ENCODE assay signal across 1 cellular context in the genomic region with DNA sequence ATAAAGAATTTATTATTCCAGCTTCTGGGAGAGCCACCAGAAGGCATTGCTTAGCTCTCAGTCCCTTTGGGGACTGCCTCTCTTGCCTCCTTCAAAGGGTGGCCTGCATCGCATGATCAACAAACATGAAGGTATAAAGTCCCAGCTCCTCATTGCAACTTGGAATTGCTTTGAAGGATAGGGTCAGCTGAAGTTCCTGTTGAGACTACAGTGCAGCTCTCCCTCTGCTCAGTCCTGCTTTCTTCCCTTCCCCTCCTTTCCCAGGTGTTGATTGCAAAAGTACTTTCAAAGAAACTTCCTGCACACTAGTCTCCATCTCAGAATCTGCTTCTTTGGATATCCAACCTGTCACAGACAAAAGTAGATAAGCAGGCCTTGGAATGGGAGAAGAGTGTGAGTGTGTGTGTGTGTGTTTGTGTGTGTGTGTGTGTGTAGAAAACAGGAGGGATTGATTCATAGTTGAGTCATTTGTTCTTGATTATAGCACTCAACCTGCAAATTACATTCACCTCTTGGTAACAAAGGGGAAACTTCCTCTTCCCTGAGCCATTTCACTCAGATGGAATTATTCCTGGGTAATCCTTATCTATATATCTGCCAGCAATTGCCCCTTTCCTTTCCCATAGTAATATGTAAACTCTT.
TF ChIP-seq lines count a peak whose summit lies in the region.

No MANE protein-coding gene starts in this region.

TF ChIP-seq in GM23338, 12 proteins besides CTCF, POLR2A, EP300 and RAD21 (continued from another document):
- TF ChIP-seq, protein P1, sequence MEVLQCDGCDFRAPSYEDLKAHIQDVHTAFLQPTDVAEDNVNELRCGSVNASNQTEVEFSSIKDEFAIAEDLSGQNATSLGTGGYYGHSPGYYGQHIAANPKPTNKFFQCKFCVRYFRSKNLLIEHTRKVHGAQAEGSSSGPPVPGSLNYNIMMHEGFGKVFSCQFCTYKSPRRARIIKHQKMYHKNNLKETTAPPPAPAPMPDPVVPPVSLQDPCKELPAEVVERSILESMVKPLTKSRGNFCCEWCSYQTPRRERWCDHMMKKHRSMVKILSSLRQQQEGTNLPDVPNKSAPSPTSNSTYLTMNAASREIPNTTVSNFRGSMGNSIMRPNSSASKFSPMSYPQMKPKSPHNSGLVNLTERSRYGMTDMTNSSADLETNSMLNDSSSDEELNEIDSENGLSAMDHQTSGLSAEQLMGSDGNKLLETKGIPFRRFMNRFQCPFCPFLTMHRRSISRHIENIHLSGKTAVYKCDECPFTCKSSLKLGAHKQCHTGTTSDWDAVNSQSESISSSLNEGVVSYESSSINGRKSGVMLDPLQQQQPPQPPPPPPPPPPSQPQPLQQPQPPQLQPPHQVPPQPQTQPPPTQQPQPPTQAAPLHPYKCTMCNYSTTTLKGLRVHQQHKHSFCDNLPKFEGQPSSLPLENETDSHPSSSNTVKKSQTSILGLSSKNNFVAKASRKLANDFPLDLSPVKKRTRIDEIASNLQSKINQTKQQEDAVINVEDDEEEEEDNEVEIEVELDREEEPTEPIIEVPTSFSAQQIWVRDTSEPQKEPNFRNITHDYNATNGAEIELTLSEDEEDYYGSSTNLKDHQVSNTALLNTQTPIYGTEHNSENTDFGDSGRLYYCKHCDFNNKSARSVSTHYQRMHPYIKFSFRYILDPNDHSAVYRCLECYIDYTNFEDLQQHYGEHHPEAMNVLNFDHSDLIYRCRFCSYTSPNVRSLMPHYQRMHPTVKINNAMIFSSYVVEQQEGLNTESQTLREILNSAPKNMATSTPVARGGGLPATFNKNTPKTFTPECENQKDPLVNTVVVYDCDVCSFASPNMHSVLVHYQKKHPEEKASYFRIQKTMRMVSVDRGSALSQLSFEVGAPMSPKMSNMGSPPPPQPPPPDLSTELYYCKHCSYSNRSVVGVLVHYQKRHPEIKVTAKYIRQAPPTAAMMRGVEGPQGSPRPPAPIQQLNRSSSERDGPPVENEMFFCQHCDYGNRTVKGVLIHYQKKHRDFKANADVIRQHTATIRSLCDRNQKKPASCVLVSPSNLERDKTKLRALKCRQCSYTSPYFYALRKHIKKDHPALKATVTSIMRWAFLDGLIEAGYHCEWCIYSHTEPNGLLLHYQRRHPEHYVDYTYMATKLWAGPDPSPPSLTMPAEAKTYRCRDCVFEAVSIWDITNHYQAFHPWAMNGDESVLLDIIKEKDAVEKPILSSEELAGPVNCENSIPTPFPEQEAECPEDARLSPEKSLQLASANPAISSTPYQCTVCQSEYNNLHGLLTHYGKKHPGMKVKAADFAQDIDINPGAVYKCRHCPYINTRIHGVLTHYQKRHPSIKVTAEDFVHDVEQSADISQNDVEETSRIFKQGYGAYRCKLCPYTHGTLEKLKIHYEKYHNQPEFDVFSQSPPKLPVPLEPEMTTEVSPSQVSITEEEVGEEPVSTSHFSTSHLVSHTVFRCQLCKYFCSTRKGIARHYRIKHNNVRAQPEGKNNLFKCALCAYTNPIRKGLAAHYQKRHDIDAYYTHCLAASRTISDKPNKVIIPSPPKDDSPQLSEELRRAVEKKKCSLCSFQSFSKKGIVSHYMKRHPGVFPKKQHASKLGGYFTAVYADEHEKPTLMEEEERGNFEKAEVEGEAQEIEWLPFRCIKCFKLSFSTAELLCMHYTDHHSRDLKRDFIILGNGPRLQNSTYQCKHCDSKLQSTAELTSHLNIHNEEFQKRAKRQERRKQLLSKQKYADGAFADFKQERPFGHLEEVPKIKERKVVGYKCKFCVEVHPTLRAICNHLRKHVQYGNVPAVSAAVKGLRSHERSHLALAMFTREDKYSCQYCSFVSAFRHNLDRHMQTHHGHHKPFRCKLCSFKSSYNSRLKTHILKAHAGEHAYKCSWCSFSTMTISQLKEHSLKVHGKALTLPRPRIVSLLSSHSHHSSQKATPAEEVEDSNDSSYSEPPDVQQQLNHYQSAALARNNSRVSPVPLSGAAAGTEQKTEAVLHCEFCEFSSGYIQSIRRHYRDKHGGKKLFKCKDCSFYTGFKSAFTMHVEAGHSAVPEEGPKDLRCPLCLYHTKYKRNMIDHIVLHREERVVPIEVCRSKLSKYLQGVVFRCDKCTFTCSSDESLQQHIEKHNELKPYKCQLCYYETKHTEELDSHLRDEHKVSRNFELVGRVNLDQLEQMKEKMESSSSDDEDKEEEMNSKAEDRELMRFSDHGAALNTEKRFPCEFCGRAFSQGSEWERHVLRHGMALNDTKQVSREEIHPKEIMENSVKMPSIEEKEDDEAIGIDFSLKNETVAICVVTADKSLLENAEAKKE (CRISPR knock-in tag; IDR thresholded peaks at IDR 0.05) = no peak
- TF ChIP-seq POLR2AphosphoS5 (IDR thresholded peaks at IDR 0.05; ENCODE audit: low read depth) = no peak
